ENCODE assay signal across 8 cellular contexts in the genomic region with DNA sequence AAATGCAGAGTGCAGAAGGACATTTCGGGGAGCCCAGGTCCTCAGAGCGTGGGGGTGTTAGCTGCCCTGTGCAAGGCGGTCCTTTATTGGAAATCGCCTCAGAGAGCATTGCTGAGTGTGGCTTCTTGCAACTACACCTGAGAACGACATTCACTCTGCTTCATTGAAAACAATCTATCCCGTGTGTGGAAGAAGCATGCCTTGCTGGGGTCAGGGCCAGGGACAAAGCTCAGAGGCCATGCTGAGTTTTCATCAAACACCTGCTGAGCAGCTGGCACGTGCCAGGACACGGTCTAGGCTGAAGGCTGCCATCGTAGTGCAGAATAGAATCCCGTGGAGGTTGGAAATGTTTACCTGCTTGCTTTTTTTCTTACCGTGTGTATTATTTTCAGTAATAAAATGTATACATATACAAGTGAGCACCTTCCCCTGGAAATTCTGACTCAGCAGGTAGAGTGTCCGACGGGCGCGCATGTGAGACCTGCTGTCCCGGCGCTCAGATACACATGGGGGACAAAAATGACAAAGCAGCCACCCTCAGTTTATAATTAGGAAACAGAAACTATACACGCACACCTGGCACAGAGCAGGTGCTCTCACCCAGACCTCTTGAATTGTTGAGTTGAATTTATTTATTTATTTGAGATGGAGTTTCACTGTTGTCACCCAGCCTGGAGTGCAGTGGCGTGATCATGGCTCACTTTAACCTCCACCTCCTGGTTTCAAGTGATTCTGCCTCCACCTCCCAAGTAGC.
DNase-seq lines count a peak whose midpoint lies in the region; ATAC-seq and TF ChIP-seq lines count a peak whose summit lies in the region.

No MANE protein-coding gene starts in this region.

- ATAC-seq in GM18508 (IDR thresholded peaks at IDR 0.05; ENCODE audit: insufficient read depth, unreplicated experiment): peak; percentile 21
- ATAC-seq in GM21529 (IDR thresholded peaks at IDR 0.05; ENCODE audit: unreplicated experiment): peak; percentile 20
- ATAC-seq in HG03460 (IDR thresholded peaks at IDR 0.05; ENCODE audit: unreplicated experiment): peak; percentile 31

- DNase-seq in cerebellar cortex (ENCODE audit: low spot score) (peak; percentile 70), SW 1271 (lab: John Stamatoyannopoulos, UW) (no peak), activated gamma-delta T cell treated with Interleukin-2 at 50 U/mL for 16 hours (no peak), GM10266 (ENCODE audit: extremely low spot score) (no peak)
- DNase-seq in stimulated activated CD8-positive, alpha-beta memory T cell treated with anti-CD3 and anti-CD28 coated beads, Interleukin-4, amount 100 ng/mL, for 48 hours: no peak

- TF ChIP-seq CTCF in GM10266 (IDR thresholded peaks at IDR 0.05; ENCODE audit: control insufficient read depth, insufficient read depth, low read depth, missing control alignments): no peak
